In genomic region chr4:139848043-139848442, GRCh38 we compare ENCODE assay signal across 30 cellular contexts.
"Had no signal": no experiment of that assay in that cellular context is flagged by ENCODE, and none has a peak within 500 bp of the region (broad histone marks: within the 10 kb centered on the region; RNA-seq: fewer than 3 reads in every experiment).

No MANE protein-coding gene starts in this region.

- H3K9me3 Mint-ChIP-seq: activated naive CD4-positive, alpha-beta T cell treated with anti-CD3 and anti-CD28 coated beads, Interleukin-2, amount 50 U/mL, for 24 hours; activated naive CD8-positive, alpha-beta T cell treated with anti-CD3 and anti-CD28 coated beads, Interleukin-2, amount 50 U/mL, for 24 hours; activated T-cell treated with anti-CD3 and anti-CD28 coated beads, Interleukin-2, amount 50 U/mL, for 24 hours; activated T-helper 1 cell treated with anti-CD3 and anti-CD28 coated beads, Interleukin-12 subunit alpha, Interleukin-12 subunit beta, Interleukin-2, Interleukin-4 antibody, amounts not matched to agents 30 ng/mL and 10 ng/mL and 1 ng/mL, durations not matched to agents 14 hours and 24 hours and 36 hours; WTC11 had no signal

- H3K4me3 Mint-ChIP-seq: activated CD8-positive, alpha-beta T cell treated with anti-CD3 and anti-CD28 coated beads, Interleukin-2, amount 10 ng/mL, durations not matched to agents 7 days and 5 days; activated naive CD4-positive, alpha-beta T cell treated with anti-CD3 and anti-CD28 coated beads, Interleukin-2, amount 50 U/mL, for 24 hours; activated naive CD8-positive, alpha-beta T cell treated with anti-CD3 and anti-CD28 coated beads, Interleukin-2, amount 50 U/mL, for 24 hours; activated T-cell treated with anti-CD3 and anti-CD28 coated beads, Interleukin-2, amount 50 U/mL, for 24 hours; activated T-helper 1 cell treated with anti-CD3 and anti-CD28 coated beads, Interleukin-12 subunit alpha, Interleukin-12 subunit beta, Interleukin-2, Interleukin-4 antibody, amounts not matched to agents 30 ng/mL and 10 ng/mL and 1 ng/mL, durations not matched to agents 14 hours and 24 hours and 36 hours; WTC11 had no signal

- H3K27me3 Mint-ChIP-seq: activated naive CD4-positive, alpha-beta T cell treated with anti-CD3 and anti-CD28 coated beads, Interleukin-2, amount 50 U/mL, for 24 hours had no signal

- H3K9me3 ChIP-seq: ascending aorta, body of pancreas, Peyer's patch, SJCRH30, SK-N-SH had no signal

- H3K27ac Mint-ChIP-seq: activated CD8-positive, alpha-beta T cell treated with anti-CD3 and anti-CD28 coated beads, Interleukin-2, amount 10 ng/mL, durations not matched to agents 7 days and 5 days; activated naive CD4-positive, alpha-beta T cell treated with anti-CD3 and anti-CD28 coated beads, Interleukin-2, amount 50 U/mL, for 24 hours; activated naive CD8-positive, alpha-beta T cell treated with anti-CD3 and anti-CD28 coated beads, Interleukin-2, amount 50 U/mL, for 24 hours; activated T-cell treated with anti-CD3 and anti-CD28 coated beads, Interleukin-2, amount 50 U/mL, for 24 hours; activated T-helper 1 cell treated with anti-CD3 and anti-CD28 coated beads, Interleukin-12 subunit alpha, Interleukin-12 subunit beta, Interleukin-2, Interleukin-4 antibody, amounts not matched to agents 30 ng/mL and 10 ng/mL and 1 ng/mL, durations not matched to agents 14 hours and 24 hours and 36 hours had no signal

- H3K27me3 ChIP-seq: ascending aorta, body of pancreas, cardiac muscle cell, Peyer's patch, SJCRH30 had no signal

- H3K36me3 Mint-ChIP-seq: activated naive CD4-positive, alpha-beta T cell treated with anti-CD3 and anti-CD28 coated beads, Interleukin-2, amount 50 U/mL, for 24 hours; WTC11 had no signal

- H3K4me3 ChIP-seq: ascending aorta, body of pancreas, cardiac muscle cell, Peyer's patch, SJCRH30 had no signal

- DNase-seq: activated CD4-positive, alpha-beta T cell treated with anti-CD3 and anti-CD28 coated beads for 48 hours; activated CD4-positive, alpha-beta T cell treated with anti-CD3 and anti-CD28 coated beads, Interleukin-2, amount 50 U/mL, for 4 hours; activated CD4-positive, CD25-positive, alpha-beta regulatory T cell treated with anti-CD3 and anti-CD28 coated beads, Interleukin-2, amount 50 U/mL, for 72 hours; activated CD8-positive, alpha-beta T cell treated with anti-CD3 and anti-CD28 coated beads, Interleukin-2, amount 10 ng/mL, durations not matched to agents 7 days and 5 days; activated effector memory CD4-positive, alpha-beta T cell treated with Interleukin-2 at 50 U/mL for 16 hours; activated naive CD4-positive, alpha-beta T cell; activated naive CD8-positive, alpha-beta T cell treated with anti-CD3 and anti-CD28 coated beads, Interleukin-2, amount 50 U/mL, for 24 hours; activated T-cell treated with anti-CD3 and anti-CD28 coated beads, Interleukin-2, amount 50 U/mL, for 24 hours; amniotic stem cell; body of pancreas; NCI-H1105; NCI-H1436; NCI-H187 treated with DMSO at 0.1 percent for 48 hours; NCI-H2081 treated with DMSO at 0.1 percent for 48 hours; NCI-H2171; NCI-H2227 treated with DMSO at 0.1 percent for 48 hours; NCI-H526; NCI-H82; Peyer's patch; Right ventricle myocardium superior; SJCRH30; SK-N-SH; T-helper 1 cell had no signal

- H3K36me3 ChIP-seq: ascending aorta, cardiac muscle cell, Peyer's patch, SJCRH30 had no signal

- ATAC-seq: activated CD8-positive, alpha-beta T cell treated with anti-CD3 and anti-CD28 coated beads, Interleukin-2, amount 10 ng/mL, durations not matched to agents 7 days and 5 days; activated naive CD8-positive, alpha-beta T cell treated with anti-CD3 and anti-CD28 coated beads, Interleukin-2, amount 50 U/mL, for 24 hours; body of pancreas had no signal

- H3K4me1 Mint-ChIP-seq: activated naive CD4-positive, alpha-beta T cell treated with anti-CD3 and anti-CD28 coated beads, Interleukin-2, amount 50 U/mL, for 24 hours; activated naive CD8-positive, alpha-beta T cell treated with anti-CD3 and anti-CD28 coated beads, Interleukin-2, amount 50 U/mL, for 24 hours had no signal

- H3K27ac ChIP-seq: ascending aorta, body of pancreas, cardiac muscle cell, KMS-11, Peyer's patch, RWPE1, SJCRH30 had no signal
